9 cellular contexts compared by ENCODE assay signal in the genomic region with DNA sequence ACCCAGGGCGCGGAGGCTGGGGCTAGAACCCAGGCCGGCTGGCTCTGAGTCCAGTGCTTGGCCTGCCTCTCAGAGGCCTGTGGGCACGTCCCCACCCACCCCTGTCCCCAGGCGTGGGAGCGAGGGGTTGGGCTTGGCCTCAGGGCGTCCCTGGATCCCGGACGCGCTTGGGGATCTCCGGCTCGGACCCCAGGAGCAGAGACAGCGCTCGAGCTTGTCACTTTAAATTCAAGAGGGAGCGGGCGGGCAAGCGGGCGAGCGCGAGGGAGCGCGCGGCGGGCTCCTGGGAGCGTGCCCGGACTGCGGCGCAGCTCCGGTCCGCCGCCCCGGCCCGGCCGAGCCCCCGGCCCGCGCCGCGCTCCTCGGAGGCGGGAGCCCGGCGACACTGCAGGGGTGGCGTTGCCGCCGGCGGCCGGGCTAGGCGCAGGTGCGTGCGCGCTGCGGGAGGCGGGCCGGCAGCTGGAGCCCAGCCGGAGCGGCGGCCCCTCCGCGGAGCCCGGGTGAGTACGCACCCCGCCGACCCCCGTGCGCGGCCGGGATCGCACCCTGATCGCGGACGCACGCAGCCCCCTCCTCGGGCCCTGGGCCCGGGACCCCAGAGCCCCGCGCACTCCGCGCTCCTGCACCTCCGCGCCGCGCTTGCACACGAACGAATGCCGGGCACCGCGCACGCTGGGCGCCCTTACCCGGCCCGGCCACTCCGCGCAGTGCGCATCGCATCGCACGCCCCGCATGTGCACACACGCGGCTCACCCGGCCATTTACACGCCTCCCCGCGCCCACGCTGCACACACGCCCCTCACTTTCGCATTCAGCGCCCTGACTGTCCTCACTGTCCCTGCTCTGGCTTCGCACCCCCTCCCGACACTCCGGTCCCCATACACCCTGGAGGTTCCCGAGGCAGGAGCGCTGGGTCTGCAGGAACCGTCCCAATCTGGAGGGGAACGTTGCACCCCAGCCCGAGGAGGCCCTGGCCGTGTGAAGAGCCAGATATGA. TPM values are rescaled to one million over a fixed set of nuclear protein-coding genes. Genes with fewer than 3 reads are reported as not detected.
DNase-seq lines count a peak whose midpoint lies in the region; ATAC-seq, FAIRE-seq and TF ChIP-seq lines count a peak whose summit lies in the region.
"Had no signal": no experiment of that assay in that cellular context is flagged by ENCODE, and none has a peak within 500 bp of the region (broad histone marks: within the 10 kb centered on the region; RNA-seq: fewer than 3 reads in every experiment).

A gene with protein sequence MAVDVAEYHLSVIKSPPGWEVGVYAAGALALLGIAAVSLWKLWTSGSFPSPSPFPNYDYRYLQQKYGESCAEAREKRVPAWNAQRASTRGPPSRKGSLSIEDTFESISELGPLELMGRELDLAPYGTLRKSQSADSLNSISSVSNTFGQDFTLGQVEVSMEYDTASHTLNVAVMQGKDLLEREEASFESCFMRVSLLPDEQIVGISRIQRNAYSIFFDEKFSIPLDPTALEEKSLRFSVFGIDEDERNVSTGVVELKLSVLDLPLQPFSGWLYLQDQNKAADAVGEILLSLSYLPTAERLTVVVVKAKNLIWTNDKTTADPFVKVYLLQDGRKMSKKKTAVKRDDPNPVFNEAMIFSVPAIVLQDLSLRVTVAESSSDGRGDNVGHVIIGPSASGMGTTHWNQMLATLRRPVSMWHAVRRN (plus strand): TSS at position 174 of the 996 bp plus-strand sequence. CDS start 7,011 bp downstream, outside the sequence.

- H3K4me2 ChIP-seq in GM12878 (ENCODE audit: control insufficient read depth, insufficient read depth) (peak within 1 kb of the TSS; percentile 17; the same call in 1 of the 2 replicates), keratinocyte (ENCODE audit: control insufficient read depth, extremely low read depth, insufficient read depth, low read depth, low read length) (peak within 1 kb of the TSS; percentile 87)

- H3K79me2 ChIP-seq in ACC112 (ENCODE audit: control insufficient read depth, insufficient read depth, low read length, unreplicated experiment) (no peaks in the 10 kb centered on the region), GM12878 (ENCODE audit: control insufficient read depth, insufficient read depth, low read length) (no peaks in the 10 kb centered on the region), keratinocyte (ENCODE audit: control insufficient read depth, insufficient read depth, low read length) (no peaks in the 10 kb centered on the region)

- no peaks in the 10 kb centered on the region for H3K36me3 Mint-ChIP-seq in HFFc6 (ENCODE audit: low read depth)

- no peaks in the 10 kb centered on the region for H3K9me3 Mint-ChIP-seq in HFFc6
- H3K9me3 Mint-ChIP-seq in stimulated activated naive CD8-positive, alpha-beta T cell treated with anti-CD3 and anti-CD28 coated beads, Interleukin-15, amount 100 ng/mL, for 72 hours, result peaks cover 6 to 8% of the 10 kb centered on the region in 2 donors

- H3K27me3 Mint-ChIP-seq in HFFc6 (ENCODE audit: insufficient read depth), result peaks cover 18% of the 10 kb centered on the region
- H3K27me3 Mint-ChIP-seq in stimulated activated naive CD8-positive, alpha-beta T cell treated with anti-CD3 and anti-CD28 coated beads, Interleukin-15, amount 100 ng/mL, for 72 hours, result peaks cover 82% of the 10 kb centered on the region

- peak within 1 kb of the TSS; percentile 59 for H3K27ac ChIP-seq in ACC112 (ENCODE audit: low read depth, low read length)
- H3K27ac ChIP-seq in GM12878 (ENCODE audit: control insufficient read depth, insufficient read depth), result no peak within 1 kb of the TSS
- H3K27ac ChIP-seq in keratinocyte (ENCODE audit: control insufficient read depth, insufficient read depth, low read length), result no peak within 1 kb of the TSS

- DNase-seq in HFFc6 (no peak), GM12878 (ENCODE audit: low read depth, low spot score) (no peak), keratinocyte (ENCODE audit: low read depth, low spot score) (no peak), GOT3 (lab: John Stamatoyannopoulos, UW) (no peak)
- DNase-seq in stimulated activated naive CD8-positive, alpha-beta T cell treated with anti-CD3 and anti-CD28 coated beads, Interleukin-15, amount 100 ng/mL, for 72 hours, result peak in 1 of 2 donors; percentile 19

- ATAC-seq in GM12878 (no peak), GM18907 (IDR thresholded peaks at IDR 0.05; ENCODE audit: unreplicated experiment) (no peak), HG02642 (IDR thresholded peaks at IDR 0.05; ENCODE audit: poor library complexity, unreplicated experiment) (no peak)
- peak; percentile 27 for ATAC-seq in stimulated activated naive CD8-positive, alpha-beta T cell treated with anti-CD3 and anti-CD28 coated beads, Interleukin-15, amount 100 ng/mL, for 72 hours

- no peaks in the 10 kb centered on the region for H3K27me3 ChIP-seq in ACC112 (ENCODE audit: insufficient read depth, low read length)
- H3K27me3 ChIP-seq in GM12878 (replicated peaks in 1 of 2; ENCODE audit: control insufficient read depth in 2 of 2, insufficient read depth in 2 of 2, low read length in 1 of 2), result peaks cover 0 to 8% of the 10 kb centered on the region in 2 experiments; a peak in 3 of 4 replicates
- peaks cover 26% of the 10 kb centered on the region for H3K27me3 ChIP-seq in keratinocyte (ENCODE audit: control insufficient read depth, extremely low read depth, insufficient read depth, low read length)
- H3K27me3 ChIP-seq: adrenal gland had no signal

- peak within 1 kb of the TSS; percentile 28 for H2AFZ ChIP-seq in ACC112 (ENCODE audit: low read length, unreplicated experiment)
- no peak within 1 kb of the TSS for H2AFZ ChIP-seq in GM12878 (ENCODE audit: control insufficient read depth, low read depth, low read length)
- peak within 1 kb of the TSS; percentile 49 for H2AFZ ChIP-seq in keratinocyte (ENCODE audit: control insufficient read depth, low read length)

- 32% methylated on average over 47 of the region's 118 CpGs for WGBS in GM12878 (ENCODE audit: insufficient coverage, insufficient replicate concordance, low lambda C conversion rate, missing lambda C conversion rate)

- peaks cover 8% of the 10 kb centered on the region for H3K4me1 Mint-ChIP-seq in HFFc6 (ENCODE audit: low read depth)
- H3K4me1 Mint-ChIP-seq in stimulated activated naive CD8-positive, alpha-beta T cell treated with anti-CD3 and anti-CD28 coated beads, Interleukin-15, amount 100 ng/mL, for 72 hours, result peaks cover 46% of the 10 kb centered on the region

- RAD21 ChIA-PET in GM12878 (lab: Charles Lee; ENCODE audit: unreplicated experiment), result interaction anchor here (0.5 kb wide), 1 partner anchor 32 kb away, joined by 4 read pairs; no protein-coding TSS in a partner anchor

- in situ Hi-C loops in GM12878 (cut with MboI), result no loop called here

- dilution Hi-C loops in keratinocyte (cut with MboI; ENCODE audit: extremely low pct_ligation_motif_present, low sequenced_read_pairs), result no loop called here

- H3K27ac Mint-ChIP-seq in HFFc6, result no peak within 1 kb of the TSS
- H3K27ac Mint-ChIP-seq in stimulated activated naive CD8-positive, alpha-beta T cell treated with anti-CD3 and anti-CD28 coated beads, Interleukin-15, amount 100 ng/mL, for 72 hours, result no peak within 1 kb of the TSS

- no peak for TF ChIP-seq RAD21 in GM12878 (IDR thresholded peaks at IDR 0.05; ENCODE audit: insufficient read depth, low read depth, low read length)

- no peaks in the 10 kb centered on the region for H3K9me1 ChIP-seq in keratinocyte (ENCODE audit: control insufficient read depth, extremely low read depth, insufficient read depth, low read length)

- no peak for FAIRE-seq in GM12878 (lab: Jason Lieb, UNC)
- no peak for FAIRE-seq in keratinocyte (lab: Jason Lieb, UNC)

- no TSS peak for BruUV-seq in GM12878 (replicated peaks; lab: Mats Ljungman, UMichigan)

- no peak within 1 kb of the TSS for H3K9ac ChIP-seq in GM12878 (ENCODE audit: control insufficient read depth, insufficient read depth, low read length)
- H3K9ac ChIP-seq in keratinocyte (ENCODE audit: control insufficient read depth, extremely low read depth, insufficient read depth, low read length), result peak within 1 kb of the TSS; percentile 13

- SMC1A ChIA-PET in GM12878 (lab: Charles Lee; ENCODE audit: uncharacterized antibody, unreplicated experiment), result no interaction called here

- H4K20me1 ChIP-seq in GM12878 (ENCODE audit: control insufficient read depth, insufficient read depth) (no peaks in the 10 kb centered on the region), keratinocyte (ENCODE audit: control insufficient read depth, extremely low read depth, insufficient read depth, low read length) (no peaks in the 10 kb centered on the region)

- POLR2A ChIA-PET in GM12878 (lab: Charles Lee), result no interaction called here

- TF ChIP-seq POLR2A in GM12878 (IDR thresholded peaks at IDR 0.05; ENCODE audit: low read depth, low read length), result no peak

- CTCF ChIA-PET in GM12878 (lab: Yijun Ruan, JAX), result interaction anchor here (0.6 kb wide), 1 partner anchor 17 kb away, joined by 3 read pairs; no protein-coding TSS in a partner anchor

- no peaks in the 10 kb centered on the region for H3K36me3 ChIP-seq in ACC112 (ENCODE audit: insufficient read depth, low read length)
- no peaks in the 10 kb centered on the region for H3K36me3 ChIP-seq in GM12878 (ENCODE audit: control insufficient read depth in 2 of 2, insufficient read depth in 2 of 2, low read length in 1 of 2)
- H3K36me3 ChIP-seq in keratinocyte (ENCODE audit: control insufficient read depth in 2 of 2, extremely low read depth in 1 of 2, insufficient read depth in 2 of 2, low read length in 2 of 2), result no peaks in the 10 kb centered on the region
- H3K36me3 ChIP-seq: adrenal gland had no signal

- no peak for TF ChIP-seq EP300 in GM12878 (IDR thresholded peaks at IDR 0.05; ENCODE audit: borderline replicate concordance in 1 of 2, control insufficient read depth in 1 of 2, low read depth in 2 of 2, low read length in 2 of 2)

- intact Hi-C loops in GM12878 (cut with micrococcal nuclease; ENCODE audit: unreplicated experiment), result no loop called here

- TF ChIP-seq CTCF in HFFc6 (IDR thresholded peaks at IDR 0.05), result no peak
- TF ChIP-seq CTCF in GM12878 (IDR thresholded peaks at IDR 0.05 in 2 of 3, conservative IDR thresholded peaks at IDR 0.05 in 1 of 3; ENCODE audit: control insufficient read depth in 2 of 3, extremely low read depth in 1 of 3, insufficient read depth in 1 of 3, low read depth in 3 of 3, low read length in 3 of 3), result no peak
- no peak for TF ChIP-seq CTCF in keratinocyte (optimal IDR thresholded peaks at IDR 0.05 in 1 of 3, IDR thresholded peaks at IDR 0.05 in 1 of 3, conservative IDR thresholded peaks at IDR 0.05 in 1 of 3; ENCODE audit: extremely low read depth in 1 of 3, insufficient read depth in 2 of 3, low read length in 3 of 3)

- peak within 1 kb of the TSS; percentile 62 for H3K4me3 Mint-ChIP-seq in HFFc6
- H3K4me3 Mint-ChIP-seq in stimulated activated naive CD8-positive, alpha-beta T cell treated with anti-CD3 and anti-CD28 coated beads, Interleukin-15, amount 100 ng/mL, for 72 hours, result peak within 1 kb of the TSS; percentile 81 to 83

- H3K9me3 ChIP-seq in GM12878 (replicated peaks; ENCODE audit: control insufficient read depth, insufficient read depth, low read length), result no peaks in the 10 kb centered on the region; the same call in 2 of the 3 replicates
- no peaks in the 10 kb centered on the region for H3K9me3 ChIP-seq in keratinocyte (ENCODE audit: control insufficient read depth, low read depth, low read length)
- H3K9me3 ChIP-seq: adrenal gland had no signal

- H3K4me1 ChIP-seq in ACC112 (ENCODE audit: control insufficient read depth, insufficient read depth, low read length, unreplicated experiment) (peaks cover 30% of the 10 kb centered on the region), GM12878 (ENCODE audit: control insufficient read depth, insufficient read depth, low read length) (peaks cover 32% of the 10 kb centered on the region), keratinocyte (ENCODE audit: control insufficient read depth, extremely low read depth, insufficient read depth, low read length) (peaks cover 35% of the 10 kb centered on the region)

- peak within 1 kb of the TSS; percentile 77 for H3K4me3 ChIP-seq in ACC112 (ENCODE audit: low read depth, low read length)
- H3K4me3 ChIP-seq in GM12878, result no peak within 1 kb of the TSS
- peak within 1 kb of the TSS; percentile 14 to 50 (median 30) for H3K4me3 ChIP-seq in keratinocyte (ENCODE audit: control insufficient read depth in 2 of 3, extremely low read depth in 1 of 3, insufficient read depth in 2 of 3, low read depth in 1 of 3, low read length in 3 of 3)

RNA-seq across cellular contexts. Expression of the gene that starts here (rescaled TPM):
- total RNA-seq in HFFc6 (2021; fragmentation: NEBNext Ultra II Directional; extraction: Animal tissue kit (Norgen Biotek cat#: 25700)), result not detected
- 0.10 and 0.48 TPM in 2 replicates for total RNA-seq in GM12878 (2013; cell fraction: nucleolus; rRNA removed)
- total RNA-seq in GM12878 (2014; rRNA removed) (2.0 and 2.3 TPM in 2 replicates), GM12878 (2014; rRNA removed; fragmentation: Illumina TruSeq; extraction: Trizol) (0.78 and 1.1 TPM in 2 replicates), GM12878 (2021) (1.4 and 1.6 TPM in 2 replicates)
- 0.14 TPM for polyA plus RNA-seq in GM12878 (2011; ENCODE audit: low read depth)
- polyA plus RNA-seq in GM12878 (2011; rRNA removed) (not detected in 2 replicates), GM12878 (2014; fragmentation: Illumina TruSeq; extraction: Trizol) (0.06 and 0.65 TPM in 2 replicates), GM12878 (2014; fragmentation: Nextera tagmentation; extraction: Ambion mirVana) (under 1 TPM; 0.02 to 0.11 TPM), GM12878 (2014; rRNA removed) (1.3 and 1.4 TPM in 2 replicates), GM12878 (2016; fragmentation: Nextera tagmentation; extraction: Ambion mirVana) (under 1 TPM; 0.59 to 0.84 TPM), keratinocyte (0.05 to 0.09 TPM in 2 of 3 replicates, not detected in the other)
- 0.01 and 0.02 TPM in 2 replicates for polyA plus RNA-seq in GM12878 (2011; cell fraction: cytosol; rRNA removed)
- 0.09 TPM in 1 of 2 replicates, not detected in the other for polyA plus RNA-seq in GM12878 (2011; cell fraction: nucleus; rRNA removed)
- 0.54 and 0.87 TPM in 2 replicates for polyA plus RNA-seq in GM12878 (2012)
- polyA minus RNA-seq in GM12878 (2011; rRNA and poly(A)+ RNA removed), result 0.05 and 0.07 TPM in 2 replicates
- 0.21 TPM in 1 of 2 replicates, not detected in the other for polyA minus RNA-seq in GM12878 (2011; cell fraction: cytosol; rRNA and poly(A)+ RNA removed)
- 0.12 and 0.29 TPM in 2 replicates for polyA minus RNA-seq in GM12878 (2011; cell fraction: nucleus; rRNA and poly(A)+ RNA removed)
- polyA plus RNA-seq in keratinocyte (2011; ENCODE audit: low read depth), result not detected
- polyA plus RNA-seq in keratinocyte (2011; cell fraction: cytosol; rRNA removed), result 0.01 and 0.02 TPM in 2 replicates
- polyA plus RNA-seq in keratinocyte (2011; cell fraction: nucleus; rRNA removed), result 0.05 and 0.23 TPM in 2 replicates
- polyA plus RNA-seq in keratinocyte (2012; ENCODE audit: low replicate concordance), result 0.08 and 0.16 TPM in 2 replicates
- polyA minus RNA-seq in keratinocyte, result 0.03 to 0.16 TPM (median 0.13 TPM) in 3 replicates
- 0.38 TPM for polyA minus RNA-seq in keratinocyte (2011; cell fraction: cytosol; rRNA and poly(A)+ RNA removed)
- polyA minus RNA-seq in keratinocyte (2011; cell fraction: nucleus; rRNA and poly(A)+ RNA removed), result 0.11 and 0.16 TPM in 2 replicates
